20 cellular contexts compared by ENCODE assay signal in genomic region chr6:35209622-35210289, GRCh38. TPM values are rescaled to one million over a fixed set of nuclear protein-coding genes. Genes with fewer than 3 reads are reported as not detected.
"Had no signal": no experiment of that assay in that cellular context is flagged by ENCODE, and none has a peak within 500 bp of the region (broad histone marks: within the 10 kb centered on the region; RNA-seq: fewer than 3 reads in every experiment).

No MANE protein-coding gene starts in this region.

- DNase-seq: activated CD4-positive, alpha-beta T cell treated with anti-CD3 and anti-CD28 coated beads for 4 hours; activated CD8-positive, alpha-beta memory T cell treated with anti-CD3 and anti-CD28 coated beads, Interleukin-2, amount 50 U/mL, for 4 hours; activated CD8-positive, alpha-beta T cell treated with anti-CD3 and anti-CD28 coated beads for 36 hours; activated gamma-delta T cell treated with Interleukin-2 at 50 U/mL for 16 hours; activated naive CD4-positive, alpha-beta T cell treated with anti-CD3 and anti-CD28 coated beads, Interleukin-2, amount 10 ng/mL, durations not matched to agents 7 days and 5 days; activated naive CD8-positive, alpha-beta T cell treated with anti-CD3 and anti-CD28 coated beads for 36 hours; activated T-cell treated with anti-CD3 and anti-CD28 coated beads, Interleukin-2, amount 50 U/mL, for 72 hours; brain microvascular endothelial cell; Karpas-422; NCI-H1436 treated with DMSO at 0.1 percent for 48 hours; NCI-H187; NCI-H446; NCI-H524; SK-N-SH had no signal

- ATAC-seq: activated CD4-positive, CD25-positive, alpha-beta regulatory T cell treated with anti-CD3 and anti-CD28 coated beads, Interleukin-2, amount 50 U/mL, for 24 hours; activated CD8-positive, alpha-beta T cell treated with anti-CD3 and anti-CD28 coated beads for 36 hours; Right ventricle myocardium inferior had no signal

- H3K36me3 Mint-ChIP-seq: activated naive CD4-positive, alpha-beta T cell treated with anti-CD3 and anti-CD28 coated beads, Interleukin-2, amount 10 ng/mL, durations not matched to agents 7 days and 5 days; activated naive CD8-positive, alpha-beta T cell treated with anti-CD3 and anti-CD28 coated beads for 36 hours had no signal

- H3K27ac ChIP-seq: brain microvascular endothelial cell, cardiac muscle cell had no signal

- H3K9me3 ChIP-seq: SK-N-SH had no signal

- H3K4me2 ChIP-seq: SK-N-SH had no signal

- H3K27ac Mint-ChIP-seq: activated CD8-positive, alpha-beta T cell treated with anti-CD3 and anti-CD28 coated beads for 36 hours; activated naive CD4-positive, alpha-beta T cell treated with anti-CD3 and anti-CD28 coated beads, Interleukin-2, amount 10 ng/mL, durations not matched to agents 7 days and 5 days; activated naive CD8-positive, alpha-beta T cell treated with anti-CD3 and anti-CD28 coated beads for 36 hours; activated T-cell treated with anti-CD3 and anti-CD28 coated beads, Interleukin-2, amount 50 U/mL, for 72 hours; activated T-helper 2 cell treated with anti-CD3 and anti-CD28 coated beads, Interferon-gamma antibody, Interleukin-2, Interleukin-4, amounts not matched to agents 10 μg/mL and 5 μg/mL and 100 μg/mL, durations not matched to agents 14 hours and 24 hours and 36 hours; T-helper 2 cell treated with Interferon-gamma antibody and Interleukin-4, amounts not matched to agents 5 μg/mL and 100 μg/mL, for 36 hours had no signal

- H3K9ac ChIP-seq: SK-N-SH had no signal

- H3K27me3 ChIP-seq: brain microvascular endothelial cell had no signal

- H3K4me3 ChIP-seq: cardiac muscle cell had no signal

- H3K4me3 Mint-ChIP-seq: activated CD8-positive, alpha-beta T cell treated with anti-CD3 and anti-CD28 coated beads for 36 hours; activated naive CD4-positive, alpha-beta T cell treated with anti-CD3 and anti-CD28 coated beads, Interleukin-2, amount 10 ng/mL, durations not matched to agents 7 days and 5 days; activated naive CD8-positive, alpha-beta T cell treated with anti-CD3 and anti-CD28 coated beads for 36 hours; activated T-cell treated with anti-CD3 and anti-CD28 coated beads, Interleukin-2, amount 50 U/mL, for 72 hours; T-helper 2 cell treated with Interferon-gamma antibody and Interleukin-4, amounts not matched to agents 5 μg/mL and 100 μg/mL, for 36 hours had no signal

- H3K9me3 Mint-ChIP-seq: activated CD8-positive, alpha-beta T cell treated with anti-CD3 and anti-CD28 coated beads for 36 hours; activated naive CD4-positive, alpha-beta T cell treated with anti-CD3 and anti-CD28 coated beads, Interleukin-2, amount 10 ng/mL, durations not matched to agents 7 days and 5 days; activated naive CD8-positive, alpha-beta T cell treated with anti-CD3 and anti-CD28 coated beads for 36 hours; activated T-cell treated with anti-CD3 and anti-CD28 coated beads, Interleukin-2, amount 50 U/mL, for 72 hours; activated T-helper 2 cell treated with anti-CD3 and anti-CD28 coated beads, Interferon-gamma antibody, Interleukin-2, Interleukin-4, amounts not matched to agents 10 μg/mL and 5 μg/mL and 100 μg/mL, durations not matched to agents 14 hours and 24 hours and 36 hours; T-helper 2 cell treated with Interferon-gamma antibody and Interleukin-4, amounts not matched to agents 5 μg/mL and 100 μg/mL, for 36 hours had no signal

- H3K4me1 Mint-ChIP-seq: activated naive CD8-positive, alpha-beta T cell treated with anti-CD3 and anti-CD28 coated beads for 36 hours had no signal

- H3K9me2 ChIP-seq: SK-N-SH had no signal

- H3K36me3 ChIP-seq: brain microvascular endothelial cell, cardiac muscle cell had no signal

RNA-seq across cellular contexts. Expression of gene SCUBE3, which starts 4.0 kb away (rescaled TPM):
- total RNA-seq: activated CD8-positive, alpha-beta T cell treated with anti-CD3 and anti-CD28 coated beads for 36 hours; activated naive CD8-positive, alpha-beta T cell treated with anti-CD3 and anti-CD28 coated beads for 36 hours; activated T-helper 2 cell treated with anti-CD3 and anti-CD28 coated beads, Interferon-gamma antibody, Interleukin-2, Interleukin-4, amounts not matched to agents 10 μg/mL and 5 μg/mL and 100 μg/mL, durations not matched to agents 14 hours and 24 hours and 36 hours; T-helper 1 cell treated with Interleukin-12 subunit alpha and Interleukin-12 subunit beta and Interleukin-4 antibody, amounts not matched to agents 30 ng/mL and 1 ng/mL, for 36 hours had no signal
